ENCODE assay signal across 20 cellular contexts in the genomic region with DNA sequence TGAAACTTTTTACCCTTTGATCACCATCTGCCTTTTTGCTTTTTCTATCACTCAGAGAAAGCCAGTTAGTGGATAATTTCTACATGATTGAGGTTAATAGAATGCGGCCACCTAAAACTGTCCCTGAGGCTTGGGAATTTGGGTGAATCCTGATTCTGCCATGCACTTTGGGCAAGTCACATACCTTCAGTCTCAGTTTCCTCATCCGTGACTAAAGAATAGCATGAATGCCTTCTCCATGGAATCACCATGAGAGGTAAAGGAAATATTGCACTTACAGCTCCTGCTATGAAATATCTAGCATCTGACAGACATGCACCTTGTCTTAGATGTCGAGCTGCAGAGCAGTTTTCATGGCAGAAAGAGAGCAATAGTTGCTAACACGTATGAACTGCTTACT.
DNase-seq lines count a peak whose midpoint lies in the region; ATAC-seq, FAIRE-seq and TF ChIP-seq lines count a peak whose summit lies in the region.
"Had no signal": no experiment of that assay in that cellular context is flagged by ENCODE, and none has a peak within 500 bp of the region (broad histone marks: within the 10 kb centered on the region; RNA-seq: fewer than 3 reads in every experiment).

No MANE protein-coding gene starts in this region.

- H3K4me1 ChIP-seq in HEK293 (ENCODE audit: control insufficient read depth, insufficient read depth, low read length) (peaks cover 14% of the 10 kb centered on the region), uterus (no peaks in the 10 kb centered on the region)
- peaks cover 32 to 33% of the 10 kb centered on the region in 2 donors for H3K4me1 ChIP-seq in naive thymus-derived CD4-positive, alpha-beta T cell (ENCODE audit: control insufficient read depth in 2 of 2, insufficient read depth in 2 of 2, low read length in 2 of 2)

- peak overlapping the region in 2 of 10 donors; percentile 22 to 48 for H3K4me3 Mint-ChIP-seq in naive thymus-derived CD4-positive, alpha-beta T cell

- no peak for FAIRE-seq in bronchial epithelial cell (lab: Jason Lieb, UNC)
- FAIRE-seq: G401.6 had no signal

- H3K27ac ChIP-seq in HEK293 (ENCODE audit: extremely low read depth, low read depth, low read length) (no peak overlapping the region), caudate nucleus (ENCODE audit: low read depth, low read length) (no peak overlapping the region), uterus (no peak overlapping the region)
- no peak overlapping the region for H3K27ac ChIP-seq in naive thymus-derived CD4-positive, alpha-beta T cell (ENCODE audit: low read depth, low read length)
- H3K27ac ChIP-seq: GM23248, SJCRH30 had no signal

- ATAC-seq in naive thymus-derived CD4-positive, alpha-beta T cell: no peak
- ATAC-seq in GM21390 (IDR thresholded peaks at IDR 0.05; ENCODE audit: unreplicated experiment) (no peak), HG02840 (IDR thresholded peaks at IDR 0.05; ENCODE audit: low FRiP score, unreplicated experiment) (no peak)

- peaks cover 0 to 15% (median 0%) of the 10 kb centered on the region in 5 donors for H3K27me3 Mint-ChIP-seq in naive thymus-derived CD4-positive, alpha-beta T cell

- H3K9me3 Mint-ChIP-seq in naive thymus-derived CD4-positive, alpha-beta T cell: no peaks in the 10 kb centered on the region

- H3K4me3 ChIP-seq in HEK293 (ENCODE audit: low read depth, low read length) (no peak overlapping the region), bronchial epithelial cell (ENCODE audit: low read depth, low read length) (no peak overlapping the region), uterus (no peak overlapping the region)
- no peak overlapping the region for H3K4me3 ChIP-seq in naive thymus-derived CD4-positive, alpha-beta T cell (ENCODE audit: low read length)
- H3K4me3 ChIP-seq: GM23248, SJCRH30 had no signal

- peak overlapping the region in 6 of 9 donors; percentile 23 to 90 (median 60) for H3K27ac Mint-ChIP-seq in naive thymus-derived CD4-positive, alpha-beta T cell

- TF ChIP-seq CTCF in HEK293 (tag by site-specific recombination; IDR thresholded peaks at IDR 0.05) (no peak), bronchial epithelial cell (IDR thresholded peaks at IDR 0.05; ENCODE audit: insufficient read depth, low read length, severe bottlenecking) (no peak), uterus (IDR thresholded peaks at IDR 0.05) (no peak)

- intact Hi-C loops in naive thymus-derived CD4-positive, alpha-beta T cell (cut with micrococcal nuclease): no loop called here
- intact Hi-C loops in uterus (cut with DNase I; ENCODE audit: low total_unique reads): no loop called here

- H3K36me3 ChIP-seq in HEK293 (ENCODE audit: control insufficient read depth in 2 of 2, insufficient read depth in 1 of 2, low read length in 2 of 2) (no peaks in the 10 kb centered on the region), bronchial epithelial cell (ENCODE audit: control insufficient read depth, insufficient read depth, low read length) (no peaks in the 10 kb centered on the region), uterus (no peaks in the 10 kb centered on the region)
- no peaks in the 10 kb centered on the region for H3K36me3 ChIP-seq in naive thymus-derived CD4-positive, alpha-beta T cell (ENCODE audit: control insufficient read depth in 2 of 3, insufficient read depth in 3 of 3, low read length in 3 of 3)
- H3K36me3 ChIP-seq: SJCRH30 had no signal

- POLR2A ChIA-PET in HEK293 (lab: Yijun Ruan, JAX): no interaction called here
- POLR2A ChIA-PET in naive thymus-derived CD4-positive, alpha-beta T cell (lab: Charles Lee): no interaction called here

- H3K4me1 Mint-ChIP-seq in naive thymus-derived CD4-positive, alpha-beta T cell: peaks cover 32 to 71% (median 60%) of the 10 kb centered on the region in 7 donors

- DNase-seq in bronchial epithelial cell (ENCODE audit: low read depth) (peak; percentile 10), caudate nucleus (lab: John Stamatoyannopoulos, UW) (no peak), uterus (no peak)
- no peak for DNase-seq in naive thymus-derived CD4-positive, alpha-beta T cell
- DNase-seq: ACHN; Calu3; GM23248; HCEC 1CT; KBM-7; MV-4-11; NCI-H1417; NCI-H187 treated with DMSO at 0.1 percent for 48 hours; NCI-H446; NK-92 treated with Interleukin-12 subunit alpha and Interleukin-12 subunit beta, amount 100 ng/mL, for 24 hours; OCI-M1; SJCRH30 had no signal

- H3K27me3 ChIP-seq in bronchial epithelial cell (ENCODE audit: control insufficient read depth, insufficient read depth, low read length) (no peaks in the 10 kb centered on the region), uterus (no peaks in the 10 kb centered on the region)
- no peaks in the 10 kb centered on the region for H3K27me3 ChIP-seq in naive thymus-derived CD4-positive, alpha-beta T cell (ENCODE audit: control insufficient read depth in 2 of 2, insufficient read depth in 2 of 2, low read length in 2 of 2)
- H3K27me3 ChIP-seq: SJCRH30 had no signal

- H3K36me3 Mint-ChIP-seq in naive thymus-derived CD4-positive, alpha-beta T cell: peaks cover 2 to 22% (median 8%) of the 10 kb centered on the region in 5 donors

- TF ChIP-seq POLR2A in uterus (IDR thresholded peaks at IDR 0.05): no peak

- CTCF ChIA-PET in HEK293 (lab: Yijun Ruan, JAX): interaction anchor here (0.6 to 1.9 kb wide), 3 partner anchors 9 to 1140 kb away, joined by 3 to 6 read pairs (median 3); no protein-coding TSS in a partner anchor
- CTCF ChIA-PET in naive thymus-derived CD4-positive, alpha-beta T cell (lab: Charles Lee): no interaction called here

- H3K9me3 ChIP-seq in HEK293 (ENCODE audit: control insufficient read depth, insufficient read depth, low read depth, low read length): no peaks in the 10 kb centered on the region
- no peaks in the 10 kb centered on the region for H3K9me3 ChIP-seq in naive thymus-derived CD4-positive, alpha-beta T cell (ENCODE audit: control insufficient read depth in 2 of 3, low read length in 3 of 3)
- no peaks in the 10 kb centered on the region for H3K9me3 ChIP-seq in uterus
- H3K9me3 ChIP-seq: SJCRH30 had no signal

TF ChIP-seq in HEK293, 187 proteins besides CTCF, POLR2A, EP300 and RAD21:
- TF ChIP-seq GLIS1 (tag by site-specific recombination; IDR thresholded peaks at IDR 0.05): no peak
- TF ChIP-seq HOXD13 (CRISPR knock-in tag; IDR thresholded peaks at IDR 0.05; ENCODE audit: borderline replicate concordance): 0 out of 2 replicates have a peak, but pooled peaks have one; percentile 16
- no peak for TF ChIP-seq ZNF670 (tag by site-specific recombination; IDR thresholded peaks at IDR 0.05; ENCODE audit: low read depth)
